In the genomic region with DNA sequence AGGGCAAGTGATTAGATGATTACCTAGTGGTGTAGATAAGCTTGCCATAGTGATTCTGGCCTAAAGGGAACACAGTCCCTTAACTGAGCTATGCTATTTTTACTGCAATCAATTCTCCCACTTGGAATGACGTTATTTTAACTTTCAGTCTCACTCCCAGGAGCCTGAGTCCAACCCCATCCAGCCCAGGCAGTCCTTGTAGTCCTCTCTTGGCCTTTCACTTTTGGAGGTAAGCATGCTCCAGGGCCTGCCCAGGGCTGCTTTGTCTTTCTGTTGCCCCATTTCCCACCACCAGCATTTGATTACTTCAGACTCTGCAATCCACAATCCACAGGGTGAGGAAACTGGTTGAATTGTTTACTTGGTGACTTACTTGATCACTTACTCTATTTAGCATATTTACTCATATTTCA, we compare ENCODE assay signal across 15 cellular contexts.
A peak's percentile ranks its signal among the peaks of the same experiment; 100 is the strongest.
DNase-seq lines count a peak whose midpoint lies in the region; ATAC-seq and TF ChIP-seq lines count a peak whose summit lies in the region.
"Had no signal": no experiment of that assay in that cellular context is flagged by ENCODE, and none has a peak within 500 bp of the region (broad histone marks: within the 10 kb centered on the region; RNA-seq: fewer than 3 reads in every experiment).

No MANE protein-coding gene starts in this region.

- H3K4me1 Mint-ChIP-seq in endodermal cell: peaks cover 29% of the 10 kb centered on the region
- H3K4me1 Mint-ChIP-seq: B cell, natural killer cell had no signal

- no peaks in the 10 kb centered on the region for H3K36me3 Mint-ChIP-seq in endodermal cell (ENCODE audit: low read depth)
- H3K36me3 Mint-ChIP-seq: natural killer cell had no signal

- intact Hi-C loops in gastrocnemius medialis (cut with DNase I; ENCODE audit: low total_unique reads): no loop called here

- peak overlapping the region; percentile 21; the same call in 1 of the 2 replicates for H3K27ac ChIP-seq in HUES64 (ENCODE audit: low read depth, low read length)
- no peak overlapping the region for H3K27ac ChIP-seq in endodermal cell (ENCODE audit: low read depth, low read length)
- H3K27ac ChIP-seq in gastrocnemius medialis: no peak overlapping the region
- H3K27ac ChIP-seq: spleen, vagina had no signal

- TF ChIP-seq CTCF in AG10803 (conservative IDR thresholded peaks at IDR 0.05; ENCODE audit: low read length) (no peak), endodermal cell (conservative IDR thresholded peaks at IDR 0.05) (no peak), gastrocnemius medialis (IDR thresholded peaks at IDR 0.05 in 4 of 5, conservative IDR thresholded peaks at IDR 0.05 in 1 of 5) (no peak)

- ATAC-seq in gastrocnemius medialis: no peak
- ATAC-seq: activated naive CD8-positive, alpha-beta T cell treated with anti-CD3 and anti-CD28 coated beads, Interleukin-2, amount 50 U/mL, for 24 hours; natural killer cell had no signal

- no peaks in the 10 kb centered on the region for H3K9me3 Mint-ChIP-seq in endodermal cell
- H3K9me3 Mint-ChIP-seq: activated naive CD8-positive, alpha-beta T cell treated with anti-CD3 and anti-CD28 coated beads, Interleukin-2, amount 50 U/mL, for 24 hours; natural killer cell had no signal

- H3K4me1 ChIP-seq in HUES64 (ENCODE audit: insufficient read depth, low read length) (peaks cover 41% of the 10 kb centered on the region), endodermal cell (ENCODE audit: control insufficient read depth, insufficient read depth, low read length) (peaks cover 9% of the 10 kb centered on the region), gastrocnemius medialis (peaks cover 0 to 17% of the 10 kb centered on the region in 2 donors)

- no peaks in the 10 kb centered on the region for H3K36me3 ChIP-seq in HUES64 (ENCODE audit: insufficient read depth, low read length)
- H3K36me3 ChIP-seq in endodermal cell (ENCODE audit: control insufficient read depth, insufficient read depth, low read length): no peaks in the 10 kb centered on the region
- H3K36me3 ChIP-seq in gastrocnemius medialis: no peaks in the 10 kb centered on the region
- H3K36me3 ChIP-seq: spleen, vagina had no signal

- in situ Hi-C loops in gastrocnemius medialis (cut with MboI; ENCODE audit: low sequenced_read_pairs in 4 of 4): no loop called here

- no peaks in the 10 kb centered on the region for H3K9me3 ChIP-seq in HUES64 (ENCODE audit: insufficient read depth, low read depth, low read length)
- no peaks in the 10 kb centered on the region for H3K9me3 ChIP-seq in endodermal cell (ENCODE audit: control insufficient read depth, low read length)
- no peaks in the 10 kb centered on the region for H3K9me3 ChIP-seq in gastrocnemius medialis
- H3K9me3 ChIP-seq: spleen, vagina had no signal

- no peak for TF ChIP-seq POLR2A in gastrocnemius medialis (IDR thresholded peaks at IDR 0.05)

- 33% methylated on average over 1 of the region's 1 CpG for WGBS in HUES64
- WGBS in endodermal cell (ENCODE audit: insufficient coverage in 1 of 2, insufficient read length in 1 of 2), 2 experiments: 22 to 33% methylated on average over 1 of the region's 1 CpG

- H3K4me3 Mint-ChIP-seq in endodermal cell: no peak overlapping the region
- H3K4me3 Mint-ChIP-seq: activated naive CD8-positive, alpha-beta T cell treated with anti-CD3 and anti-CD28 coated beads, Interleukin-2, amount 50 U/mL, for 24 hours; B cell; natural killer cell had no signal

- H3K4me3 ChIP-seq in AG10803 (ENCODE audit: low read length) (no peak overlapping the region), HUES64 (ENCODE audit: low read length) (no peak overlapping the region), endodermal cell (ENCODE audit: low read length) (no peak overlapping the region), gastrocnemius medialis (no peak overlapping the region)
- H3K4me3 ChIP-seq: spleen, vagina had no signal

- H3K27me3 Mint-ChIP-seq in endodermal cell (ENCODE audit: insufficient read depth): peaks cover 7% of the 10 kb centered on the region
- H3K27me3 Mint-ChIP-seq: B cell had no signal

- peak overlapping the region; percentile 28 for H3K9ac ChIP-seq in HUES64 (ENCODE audit: low read depth, low read length)
- H3K9ac ChIP-seq in endodermal cell (ENCODE audit: extremely low read depth, low read length, poor library complexity, severe bottlenecking): peak overlapping the region; percentile 44

- H3K27ac Mint-ChIP-seq in endodermal cell: peak overlapping the region; percentile 93
- H3K27ac Mint-ChIP-seq: activated naive CD8-positive, alpha-beta T cell treated with anti-CD3 and anti-CD28 coated beads, Interleukin-2, amount 50 U/mL, for 24 hours; B cell; natural killer cell had no signal

- no peaks in the 10 kb centered on the region for H3K27me3 ChIP-seq in HUES64 (ENCODE audit: insufficient read depth, low read length)
- H3K27me3 ChIP-seq in endodermal cell (ENCODE audit: control insufficient read depth, insufficient read depth, low read length, poor library complexity, severe bottlenecking): no peaks in the 10 kb centered on the region
- H3K27me3 ChIP-seq in gastrocnemius medialis: no peaks in the 10 kb centered on the region
- H3K27me3 ChIP-seq: spleen, vagina had no signal

- DNase-seq in AG10803 (ENCODE audit: low read depth): peak; percentile 63
- DNase-seq in endodermal cell: peak; percentile 85
- peak; percentile 38 for DNase-seq in kidney tubule cell (ENCODE audit: low spot score)
- no peak for DNase-seq in T-helper 9 cell
- no peak for DNase-seq in NCI-H524 treated with DMSO at 0.1 percent for 48 hours (lab: John Stamatoyannopoulos, UW)
- no peak for DNase-seq in NCI-H526 (lab: John Stamatoyannopoulos, UW)
- no peak for DNase-seq in gastrocnemius medialis
- DNase-seq: activated naive CD8-positive, alpha-beta T cell treated with anti-CD3 and anti-CD28 coated beads, Interleukin-2, amount 50 U/mL, for 24 hours; GF-D8; natural killer cell; NCI-H1694; spleen had no signal

Comparison
In these comparisons a context has a peak if more than half of its experiments do, and no peak if none do; other contexts are left out.
1. DNase-seq: peak in AG10803 (single experiment), endodermal cell (single experiment) and kidney tubule cell (single experiment); none in T-helper 9 cell (single experiment), NCI-H524 treated with DMSO at 0.1 percent for 48 hours (single experiment), NCI-H526 (0 of 2) and gastrocnemius medialis (0 of 2).